14 cellular contexts compared by ENCODE assay signal in genomic region chr10:114337510-114338462, GRCh38.
DNase-seq lines count a peak whose midpoint lies in the region; ATAC-seq and TF ChIP-seq lines count a peak whose summit lies in the region.
"Had no signal": no experiment of that assay in that cellular context is flagged by ENCODE, and none has a peak within 500 bp of the region (broad histone marks: within the 10 kb centered on the region; RNA-seq: fewer than 3 reads in every experiment).

No MANE protein-coding gene starts in this region.

- no peak overlapping the region for H4K12ac ChIP-seq in trophoblast cell (ENCODE audit: low read depth, low read length)

- H3K18ac ChIP-seq in trophoblast cell (ENCODE audit: low read length) = no peak overlapping the region

- TF ChIP-seq POLR2A in upper lobe of left lung (IDR thresholded peaks at IDR 0.05) = no peak

- no peak overlapping the region for H3K9ac ChIP-seq in trophoblast cell (ENCODE audit: low read length)

- no peak overlapping the region for H2AFZ ChIP-seq in trophoblast cell (ENCODE audit: insufficient read depth, low read length, poor library complexity)

- no peak for TF ChIP-seq EP300 in upper lobe of left lung (IDR thresholded peaks at IDR 0.05)

- no peak overlapping the region for H3K4me2 ChIP-seq in trophoblast cell (ENCODE audit: low read length)

- H2BK12ac ChIP-seq in trophoblast cell (ENCODE audit: low read length) = peak overlapping the region; percentile 12

- peak overlapping the region; percentile 9 for H2BK5ac ChIP-seq in trophoblast cell (ENCODE audit: low read depth, low read length, poor library complexity)

- DNase-seq in trophoblast cell (no peak), RWPE1 (ENCODE audit: low spot score) (no peak), GM19240 (ENCODE audit: insufficient read length, low spot score) (no peak), upper lobe of left lung (no peak)
- DNase-seq: CD8-positive, alpha-beta T cell; left ventricle myocardium inferior; NCI-H1417 treated with DMSO at 0.1 percent for 48 hours; stimulated activated CD4-positive, alpha-beta T cell treated with anti-CD3 and anti-CD28 coated beads, Interleukin-2, amount 100 ng/mL, for 48 hours; T-cell; transverse colon had no signal

- CTCF ChIA-PET in RWPE1 (lab: Yijun Ruan, JAX) = interaction anchor here (0.6 to 1.2 kb wide), 2 partner anchors 66 to 349 kb away, joined by 3 to 4 read pairs; no protein-coding TSS in a partner anchor

- no peak overlapping the region for H3K14ac ChIP-seq in trophoblast cell (ENCODE audit: low read length)

- peak; percentile 65 for ATAC-seq in GM18868 (IDR thresholded peaks at IDR 0.05; ENCODE audit: unreplicated experiment)
- ATAC-seq in HG03442 (IDR thresholded peaks at IDR 0.05; ENCODE audit: unreplicated experiment) = peak; percentile 70
- ATAC-seq in HG03095 (IDR thresholded peaks at IDR 0.05; ENCODE audit: unreplicated experiment) = no peak
- ATAC-seq in upper lobe of left lung (ENCODE audit: low FRiP score in 2 of 2) = no peak
- ATAC-seq: CD8-positive, alpha-beta T cell; T-cell had no signal

- H3K27me3 ChIP-seq in ectodermal cell (ENCODE audit: control insufficient read depth, insufficient read depth, low read length, poor library complexity, severe bottlenecking) (no peaks in the 10 kb centered on the region), trophoblast cell (ENCODE audit: insufficient read depth, low read length) (no peaks in the 10 kb centered on the region), upper lobe of left lung (no peaks in the 10 kb centered on the region)
- H3K27me3 ChIP-seq: transverse colon had no signal

- H3K9me3 ChIP-seq in ectodermal cell (ENCODE audit: control insufficient read depth, low read length) (no peaks in the 10 kb centered on the region), trophoblast cell (ENCODE audit: insufficient read depth, low read depth, low read length) (no peaks in the 10 kb centered on the region), upper lobe of left lung (no peaks in the 10 kb centered on the region)
- H3K9me3 ChIP-seq: left ventricle myocardium inferior, transverse colon had no signal

- H3K79me2 ChIP-seq in trophoblast cell (ENCODE audit: control insufficient read depth, insufficient read depth, low read length, poor library complexity) = no peaks in the 10 kb centered on the region

- H3K36me3 ChIP-seq in ectodermal cell (ENCODE audit: control insufficient read depth, insufficient read depth, low read length) (no peaks in the 10 kb centered on the region), trophoblast cell (ENCODE audit: control insufficient read depth in 1 of 2, insufficient read depth in 2 of 2, low read length in 2 of 2) (peaks cover 9% of the 10 kb centered on the region in 2 experiments), upper lobe of left lung (no peaks in the 10 kb centered on the region)
- H3K36me3 ChIP-seq: transverse colon had no signal

- no peak overlapping the region for H2BK120ac ChIP-seq in trophoblast cell (ENCODE audit: insufficient read depth, low read length, poor library complexity)

- no peak overlapping the region for H3K23ac ChIP-seq in trophoblast cell (ENCODE audit: low read length)

- H3K4me3 ChIP-seq in ectodermal cell (ENCODE audit: insufficient read depth, low read depth, low read length) (no peak overlapping the region), trophoblast cell (ENCODE audit: low read depth, low read length) (no peak overlapping the region), upper lobe of left lung (no peak overlapping the region)
- H3K4me3 ChIP-seq: left ventricle myocardium inferior, transverse colon had no signal

- TF ChIP-seq CTCF in RWPE1 (conservative IDR thresholded peaks at IDR 0.05; ENCODE audit: low read depth) (no peak), upper lobe of left lung (IDR thresholded peaks at IDR 0.05) (no peak)

- H3K4ac ChIP-seq in trophoblast cell (ENCODE audit: low read depth, low read length) = no peak overlapping the region

- H2AK5ac ChIP-seq in trophoblast cell (ENCODE audit: low read length) = no peak overlapping the region

- POLR2A ChIA-PET in RWPE1 (lab: Yijun Ruan, JAX; ENCODE audit: low non-redundant PET) = no interaction called here

- H3K4me1 ChIP-seq in ectodermal cell (ENCODE audit: control insufficient read depth, insufficient read depth, low read length) (peaks cover 20% of the 10 kb centered on the region), trophoblast cell (ENCODE audit: control insufficient read depth in 1 of 2, insufficient read depth in 2 of 2, low read length in 2 of 2) (peaks cover 18 to 20% of the 10 kb centered on the region in 2 experiments), upper lobe of left lung (no peaks in the 10 kb centered on the region)

- H4K91ac ChIP-seq in trophoblast cell (ENCODE audit: low read depth, low read length) = peak overlapping the region; percentile 30

- WGBS in ectodermal cell, 2 experiments = 34% methylated on average over 19 of the region's 19 CpGs
- no CpG with 5 or more reads among the region's 19 CpGs for WGBS in trophoblast cell (ENCODE audit: extremely low coverage, insufficient coverage, insufficient read length)
- WGBS in upper lobe of left lung, 2 donors = 82 to 90% methylated on average over 19 of the region's 19 CpGs

- H3K79me1 ChIP-seq in trophoblast cell (ENCODE audit: low read length) = peaks cover 10% of the 10 kb centered on the region

- H4K8ac ChIP-seq in trophoblast cell (ENCODE audit: low read depth, low read length) = peak overlapping the region; percentile 8

- peak overlapping the region; percentile 17 for H3K27ac ChIP-seq in ectodermal cell (ENCODE audit: insufficient read depth, low read depth, low read length, poor library complexity, severe bottlenecking)
- peak overlapping the region; percentile 44 for H3K27ac ChIP-seq in trophoblast cell (ENCODE audit: low read depth, low read length)
- H3K27ac ChIP-seq in RWPE1 = no peak overlapping the region
- no peak overlapping the region for H3K27ac ChIP-seq in upper lobe of left lung
- H3K27ac ChIP-seq: left ventricle myocardium inferior, transverse colon had no signal

Comparison
In these comparisons a context has a peak if more than half of its experiments do, and no peak if none do; other contexts are left out.
1. ATAC-seq: peak in GM18868 (single experiment) and HG03442 (single experiment); none in HG03095 (single experiment) and upper lobe of left lung (0 of 2).
2. H3K27ac ChIP-seq: peak in ectodermal cell (single experiment) and trophoblast cell (single experiment); none in RWPE1 (single experiment) and upper lobe of left lung (0 of 4).